Comparison of ENCODE assay signal across 9 cellular contexts in the genomic region with DNA sequence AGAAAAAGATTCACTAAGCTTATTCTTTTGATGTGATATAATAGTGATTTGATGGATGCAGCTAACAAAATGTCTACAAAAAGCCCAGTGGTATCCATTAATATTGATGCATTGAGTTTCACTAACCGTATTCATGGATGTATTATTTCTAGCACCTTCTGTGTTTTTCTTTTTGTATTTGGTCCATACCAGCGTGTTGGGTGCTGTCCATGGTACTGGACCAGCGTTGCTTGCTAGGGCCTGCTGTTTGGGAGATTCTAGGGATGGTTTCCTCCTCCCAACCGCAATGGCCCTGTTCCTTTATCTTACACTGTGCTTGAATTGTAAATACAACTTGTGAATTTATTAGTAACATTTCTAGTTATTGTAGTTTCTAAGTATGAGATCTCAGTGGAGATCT. TPM values are rescaled to one million over a fixed set of nuclear protein-coding genes. Genes with fewer than 3 reads are reported as not detected.
DNase-seq lines count a peak whose midpoint lies in the region; TF ChIP-seq lines count a peak whose summit lies in the region.
"Had no signal": no experiment of that assay in that cellular context is flagged by ENCODE, and none has a peak within 500 bp of the region (broad histone marks: within the 10 kb centered on the region; RNA-seq: fewer than 3 reads in every experiment).

No MANE protein-coding gene starts in this region.

- no peaks in the 10 kb centered on the region for H3K27me3 ChIP-seq in mammary epithelial cell (ENCODE audit: insufficient read depth, low read length)

- H4K20me1 ChIP-seq in mammary epithelial cell (ENCODE audit: insufficient read depth, low read length), result no peaks in the 10 kb centered on the region

- no peaks in the 10 kb centered on the region for H3K36me3 Mint-ChIP-seq in Calu3 (ENCODE audit: insufficient read depth, unreplicated experiment)

- peak; percentile 64 for DNase-seq in Calu3
- DNase-seq in LoVo (ENCODE audit: low spot score), result peak; percentile 50
- peak; percentile 51 for DNase-seq in mammary epithelial cell
- peak; percentile 64 for DNase-seq in midbrain (lab: John Stamatoyannopoulos, UW)
- DNase-seq in SKM-1 treated with dmso at 0.1 percent for 144 hours (lab: John Stamatoyannopoulos, UW; ENCODE audit: unreplicated experiment), result no peak
- no peak for DNase-seq in GM13977 (ENCODE audit: low spot score)
- no peak for DNase-seq in NCI-H2029 treated with DMSO at 0.1 percent for 48 hours (lab: John Stamatoyannopoulos, UW)
- no peak for DNase-seq in NCI-H82 treated with DMSO at 0.1 percent for 48 hours (lab: John Stamatoyannopoulos, UW; ENCODE audit: unreplicated experiment)

- no peaks in the 10 kb centered on the region for H3K9me3 Mint-ChIP-seq in Calu3 (ENCODE audit: low read depth, unreplicated experiment)

- BruUV-seq in Calu3 (replicated peaks; lab: Mats Ljungman, UMichigan) (no TSS peak), mammary epithelial cell (replicated peaks; lab: Mats Ljungman, UMichigan) (no TSS peak)

- no peak overlapping the region for H3K4me3 Mint-ChIP-seq in Calu3 (ENCODE audit: low read depth, unreplicated experiment)

- no peaks in the 10 kb centered on the region for H3K9me3 ChIP-seq in mammary epithelial cell (replicated peaks; ENCODE audit: insufficient read depth, low read length)

- peaks cover 3% of the 10 kb centered on the region for H3K4me1 ChIP-seq in mammary epithelial cell (ENCODE audit: insufficient read depth, low read length)

- no peak overlapping the region for H3K4me2 ChIP-seq in mammary epithelial cell (ENCODE audit: insufficient read depth, low read depth, low read length)

- no peak overlapping the region for H3K27ac Mint-ChIP-seq in Calu3 (ENCODE audit: unreplicated experiment)

- CTCF ChIA-PET in Calu3 (lab: Charles Lee) (interaction anchor here (1.2 kb wide), 1 partner anchor 498 kb away, joined by 3 read pairs; no protein-coding TSS in a partner anchor), mammary epithelial cell (lab: Charles Lee; ENCODE audit: low non-redundant PET) (interaction anchor here (0.7 kb wide), 1 partner anchor 102 kb away, joined by 3 read pairs; no protein-coding TSS in a partner anchor)

- no peaks in the 10 kb centered on the region for H3K79me2 ChIP-seq in mammary epithelial cell (ENCODE audit: insufficient read depth, low read length)

- no peak overlapping the region for H3K9ac ChIP-seq in mammary epithelial cell (ENCODE audit: insufficient read depth, low read length)

- intact Hi-C loops in Calu3 (cut with micrococcal nuclease; ENCODE audit: unreplicated experiment) (loop anchor here (5.0 to 10.0 kb wide), 4 partner anchors 62 to 451 kb away; no protein-coding TSS in a partner anchor), mammary epithelial cell (cut with micrococcal nuclease) (loop anchor here (5.0 kb wide), 3 partner anchors 346 to 581 kb away; a partner anchor contains a TSS)

- in situ Hi-C loops in mammary epithelial cell (cut with MboI; ENCODE audit: low sequenced_read_pairs in 2 of 2), result loop anchor here in 1 of 2 donors (25.0 kb wide), 1 partner anchor 486 kb away; no protein-coding TSS in a partner anchor
- in situ Hi-C loops in GM13977 (cut with MboI; ENCODE audit: low pct_unique_long_range_greater_than_20kb, low sequenced_read_pairs, unreplicated experiment), result loop anchor here (25.0 kb wide), 1 partner anchor 486 kb away; no protein-coding TSS in a partner anchor

- no peak overlapping the region for H2AFZ ChIP-seq in mammary epithelial cell (ENCODE audit: low read depth, low read length)

- H3K27me3 Mint-ChIP-seq in Calu3 (ENCODE audit: unreplicated experiment), result no peaks in the 10 kb centered on the region

- no peak for TF ChIP-seq CTCF in Calu3 (IDR thresholded peaks at IDR 0.05; ENCODE audit: unreplicated experiment)
- TF ChIP-seq CTCF in mammary epithelial cell (conservative IDR thresholded peaks at IDR 0.05 in 1 of 2, IDR thresholded peaks at IDR 0.05 in 1 of 2; ENCODE audit: extremely low read depth in 1 of 2, insufficient read depth in 1 of 2, low read depth in 1 of 2, low read length in 2 of 2), result no peak
- no peak for TF ChIP-seq CTCF in GM13977 (IDR thresholded peaks at IDR 0.05; ENCODE audit: extremely low read depth, insufficient read depth, missing control alignments)

- 10% methylated on average over 4 of the region's 4 CpGs for WGBS in mammary epithelial cell (ENCODE audit: low coverage, missing lambda C conversion rate)

- no peak overlapping the region for H3K27ac ChIP-seq in mammary epithelial cell (ENCODE audit: insufficient read depth, low read depth, low read length)
- H3K27ac ChIP-seq: epithelial cell of prostate had no signal

- no peak overlapping the region for H3K4me3 ChIP-seq in mammary epithelial cell (replicated peaks in 1 of 3; ENCODE audit: insufficient read depth in 1 of 3, low read depth in 2 of 3, low read length in 3 of 3)

- dilution Hi-C loops in mammary epithelial cell (cut with HindIII; ENCODE audit: low sequenced_read_pairs), result no loop called here

- peaks cover 12% of the 10 kb centered on the region for H3K4me1 Mint-ChIP-seq in Calu3 (ENCODE audit: low read depth, unreplicated experiment)

- H3K36me3 ChIP-seq in mammary epithelial cell (ENCODE audit: insufficient read depth, low read length), result no peaks in the 10 kb centered on the region

RNA-seq across cellular contexts. Expression of a gene that starts 31.7 kb away (rescaled TPM):
- total RNA-seq in Calu3 (2022), result 1.3 and 1.9 TPM in 2 replicates
- 1 to 10 TPM in 1 of 2 donors, not detected in 1; 2.5 TPM for total RNA-seq in mammary epithelial cell
- polyA plus RNA-seq in mammary epithelial cell, result 2.7 TPM
- 7.8 TPM for polyA minus RNA-seq in mammary epithelial cell

Comparison
In these comparisons a context has a peak if more than half of its experiments do, and no peak if none do; other contexts are left out.
1. DNase-seq: peak in Calu3 (single experiment), LoVo (single experiment), mammary epithelial cell (single experiment) and midbrain (single experiment); none in SKM-1 treated with dmso at 0.1 percent for 144 hours (single experiment), GM13977 (single experiment), NCI-H2029 treated with DMSO at 0.1 percent for 48 hours (single experiment) and NCI-H82 treated with DMSO at 0.1 percent for 48 hours (single experiment).